ENCODE assay signal across 18 cellular contexts in genomic region chr17:56887552-56888467, GRCh38. TPM values are rescaled to one million over a fixed set of nuclear protein-coding genes. Genes with fewer than 3 reads are reported as not detected.
DNase-seq lines count a peak whose midpoint lies in the region; TF ChIP-seq lines count a peak whose summit lies in the region.
"Had no signal": no experiment of that assay in that cellular context is flagged by ENCODE, and none has a peak within 500 bp of the region (broad histone marks: within the 10 kb centered on the region; RNA-seq: fewer than 3 reads in every experiment).

No MANE protein-coding gene starts in this region.

- CTCF ChIA-PET in HEK293 (lab: Yijun Ruan, JAX), result interaction anchor here (1.2 to 1.3 kb wide), 3 partner anchors 15 to 42 kb away, joined by 3 read pairs; no protein-coding TSS in a partner anchor

- POLR2A ChIA-PET in HEK293 (lab: Yijun Ruan, JAX), result interaction anchor here (1.0 kb wide), 1 partner anchor 26 kb away, joined by 3 read pairs; the partner anchor contains the start of gene TRIM25

- H3K27ac ChIP-seq in HEK293 (ENCODE audit: extremely low read depth, low read depth, low read length), result no peak overlapping the region
- H3K27ac ChIP-seq: brain microvascular endothelial cell, KMS-11, ovary had no signal

- H3K36me3 ChIP-seq in HEK293 (ENCODE audit: control insufficient read depth in 2 of 2, insufficient read depth in 1 of 2, low read length in 2 of 2), result peaks cover 8 to 62% of the 10 kb centered on the region in 2 experiments
- H3K36me3 ChIP-seq: ovary had no signal

- in situ Hi-C loops in Caki2 (cut with HindIII; ENCODE audit: low pct_unique_long_range_greater_than_20kb, low sequenced_read_pairs), result no loop called here

- no peaks in the 10 kb centered on the region for H3K9me3 ChIP-seq in HEK293 (ENCODE audit: control insufficient read depth, insufficient read depth, low read depth, low read length)
- H3K9me3 ChIP-seq: ovary had no signal

- peak; percentile 53 for DNase-seq in Caki2 (ENCODE audit: low read depth)
- DNase-seq in SW480 (ENCODE audit: low spot score), result peak; percentile 57
- peak; percentile 74 for DNase-seq in islet precursor cell
- DNase-seq in NCI-H526 treated with DMSO at 0.1 percent for 48 hours (lab: John Stamatoyannopoulos, UW), result no peak
- no peak for DNase-seq in hepatic stellate cell (ENCODE audit: low spot score)
- DNase-seq in NCI-H1436 (lab: John Stamatoyannopoulos, UW), result no peak
- no peak for DNase-seq in medulla oblongata (ENCODE audit: extremely low spot score)
- DNase-seq: activated CD8-positive, alpha-beta memory T cell treated with anti-CD3 and anti-CD28 coated beads, Interleukin-2, amount 50 U/mL, for 48 hours; activated naive CD4-positive, alpha-beta T cell treated with anti-CD3 and anti-CD28 coated beads for 36 hours; brain microvascular endothelial cell; hippocampal formation; left cardiac atrium; NCI-H1105 treated with DMSO at 0.1 percent for 48 hours; ovary; Right ventricle myocardium superior; stimulated activated CD4-positive, alpha-beta T cell treated with anti-CD3 and anti-CD28 coated beads, Interleukin-4, amount 100 ng/mL, for 1 hour had no signal

- no peak for TF ChIP-seq CTCF in HEK293 (tag by site-specific recombination; IDR thresholded peaks at IDR 0.05)

- H3K4me1 ChIP-seq in HEK293 (ENCODE audit: control insufficient read depth, insufficient read depth, low read length), result no peaks in the 10 kb centered on the region

- H3K4me3 ChIP-seq in HEK293 (ENCODE audit: low read depth, low read length), result no peak overlapping the region
- H3K4me3 ChIP-seq: ovary had no signal

TF ChIP-seq in HEK293, 187 proteins besides CTCF, POLR2A, EP300 and RAD21:
- TF ChIP-seq SETDB1 (IDR thresholded peaks at IDR 0.05; ENCODE audit: insufficient read length, low read length), result peak; percentile 35
- no peak for TF ChIP-seq ZNF24 (tag by site-specific recombination; IDR thresholded peaks at IDR 0.05)

RNA-seq across cellular contexts. Expression of gene TRIM25, which starts 26.0 kb away (rescaled TPM):
- 10.2 and 17.0 TPM in 2 replicates for total RNA-seq in Caki2 (2014; rRNA removed; shearing (Covaris generic); ENCODE audit: low replicate concordance)

RNA-seq across cellular contexts. Expression of gene DGKE, which starts 53.9 kb away (rescaled TPM):
- 0.12 and 8.7 TPM in 2 replicates for total RNA-seq in Caki2 (2014; rRNA removed; shearing (Covaris generic); ENCODE audit: low replicate concordance)

RNA-seq across cellular contexts. Expression of gene C17orf67, which starts 54.1 kb away (rescaled TPM):
- 3.2 and 3.5 TPM in 2 replicates for total RNA-seq in Caki2 (2014; rRNA removed; shearing (Covaris generic); ENCODE audit: low replicate concordance)

Comparison
In these comparisons a context has a peak if more than half of its experiments do, and no peak if none do; other contexts are left out.
1. DNase-seq: peak in Caki2 (single experiment), SW480 (single experiment) and islet precursor cell (single experiment); none in NCI-H526 treated with DMSO at 0.1 percent for 48 hours (single experiment), hepatic stellate cell (single experiment), NCI-H1436 (single experiment) and medulla oblongata (single experiment).